In the genomic region with DNA sequence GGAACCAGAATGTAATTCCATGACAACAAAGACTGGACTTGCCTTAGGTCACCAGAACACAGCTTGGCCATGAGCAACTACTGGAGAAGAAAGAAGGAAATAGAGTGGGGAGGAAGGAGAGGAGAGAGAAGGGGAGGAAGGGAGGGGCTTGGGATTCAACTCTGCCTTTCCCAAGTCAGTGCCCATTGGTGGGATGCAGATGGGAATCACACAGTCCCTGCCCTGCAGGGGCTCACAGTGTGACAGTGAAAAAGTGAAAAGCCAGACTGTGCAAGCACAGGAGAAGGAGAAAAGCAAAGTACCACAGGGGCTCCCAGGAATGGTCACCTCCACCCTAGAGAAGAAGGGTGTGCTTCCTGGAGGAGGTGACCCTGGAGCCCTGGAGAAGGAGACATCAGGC, we compare ENCODE assay signal across 19 cellular contexts. TPM values are rescaled to one million over a fixed set of nuclear protein-coding genes. Genes with fewer than 3 reads are reported as not detected.
"Had no signal": no experiment of that assay in that cellular context is flagged by ENCODE, and none has a peak within 500 bp of the region (broad histone marks: within the 10 kb centered on the region; RNA-seq: fewer than 3 reads in every experiment).

No MANE protein-coding gene starts in this region.

- H3K4me1 ChIP-seq: SJSA1 had no signal

- DNase-seq: KBM-7, MG63, NCI-H1092, NCI-H1105 treated with DMSO at 0.1 percent for 48 hours, NCI-H1417 treated with DMSO at 0.1 percent for 48 hours, NCI-H146, NCI-H1694 treated with DMSO at 0.1 percent for 48 hours, NCI-H1930, NCI-H2081, NCI-H2107, NCI-H524, NCI-H526 treated with DMSO at 0.1 percent for 48 hours, NCI-H748 treated with DMSO at 0.1 percent for 48 hours, Right ventricle myocardium superior, RPMI8226, SIG-M5 had no signal

- H3K27ac ChIP-seq: SJSA1, SK-N-MC had no signal

- H3K4me3 ChIP-seq: MG63, SJSA1, SK-N-MC had no signal

- H3K27me3 ChIP-seq: MG63 had no signal

- H3K9me3 ChIP-seq: MG63, SJSA1 had no signal

- H3K36me3 ChIP-seq: MG63, SJSA1 had no signal

RNA-seq across cellular contexts. Expression of a gene that starts 14.0 kb away (rescaled TPM):
- total RNA-seq: HT-29, SJSA1 had no signal

RNA-seq across cellular contexts. Expression of a gene that starts 50.6 kb away (rescaled TPM):
- total RNA-seq: HT-29, SJSA1 had no signal
